ENCODE assay signal across 12 cellular contexts in genomic region chr13:62209539-62209938, GRCh38.
DNase-seq lines count a peak whose midpoint lies in the region; ATAC-seq lines count a peak whose summit lies in the region.
"Had no signal": no experiment of that assay in that cellular context is flagged by ENCODE, and none has a peak within 500 bp of the region (broad histone marks: within the 10 kb centered on the region; RNA-seq: fewer than 3 reads in every experiment).

No MANE protein-coding gene starts in this region.

- ATAC-seq in GM19395 (IDR thresholded peaks at IDR 0.05; ENCODE audit: unreplicated experiment) (peak; percentile 86), HG03095 (IDR thresholded peaks at IDR 0.05; ENCODE audit: unreplicated experiment) (peak; percentile 92), esophagus mucosa (no peak)

- peak; percentile 47 for DNase-seq in DMS53 (lab: John Stamatoyannopoulos, UW)
- DNase-seq in NCI-H1930 (lab: John Stamatoyannopoulos, UW) = peak; percentile 63 to 72
- DNase-seq in activated gamma-delta T cell treated with Interleukin-2 at 50 U/mL for 16 hours = no peak
- DNase-seq in stimulated activated CD4-positive, alpha-beta T cell treated with anti-CD3 and anti-CD28 coated beads, Interleukin-1b, Interleukin-23, amount 100 ng/mL, for 48 hours = no peak
- no peak for DNase-seq in NCI-H524 treated with DMSO at 0.1 percent for 48 hours (lab: John Stamatoyannopoulos, UW)
- DNase-seq: CD4-positive, CD25-positive, alpha-beta regulatory T cell; cortex of kidney; GOT3; posterior cingulate gyrus had no signal

Comparison
In these comparisons a context has a peak if more than half of its experiments do, and no peak if none do; other contexts are left out.
1. DNase-seq: peak in DMS53 (single experiment) and NCI-H1930 (2 of 2); none in activated gamma-delta T cell treated with Interleukin-2 at 50 U/mL for 16 hours (single experiment), stimulated activated CD4-positive, alpha-beta T cell treated with anti-CD3 and anti-CD28 coated beads, Interleukin-1b, Interleukin-23, amount 100 ng/mL, for 48 hours (single experiment) and NCI-H524 treated with DMSO at 0.1 percent for 48 hours (single experiment).